ENCODE assay signal across 9 cellular contexts in the genomic region with DNA sequence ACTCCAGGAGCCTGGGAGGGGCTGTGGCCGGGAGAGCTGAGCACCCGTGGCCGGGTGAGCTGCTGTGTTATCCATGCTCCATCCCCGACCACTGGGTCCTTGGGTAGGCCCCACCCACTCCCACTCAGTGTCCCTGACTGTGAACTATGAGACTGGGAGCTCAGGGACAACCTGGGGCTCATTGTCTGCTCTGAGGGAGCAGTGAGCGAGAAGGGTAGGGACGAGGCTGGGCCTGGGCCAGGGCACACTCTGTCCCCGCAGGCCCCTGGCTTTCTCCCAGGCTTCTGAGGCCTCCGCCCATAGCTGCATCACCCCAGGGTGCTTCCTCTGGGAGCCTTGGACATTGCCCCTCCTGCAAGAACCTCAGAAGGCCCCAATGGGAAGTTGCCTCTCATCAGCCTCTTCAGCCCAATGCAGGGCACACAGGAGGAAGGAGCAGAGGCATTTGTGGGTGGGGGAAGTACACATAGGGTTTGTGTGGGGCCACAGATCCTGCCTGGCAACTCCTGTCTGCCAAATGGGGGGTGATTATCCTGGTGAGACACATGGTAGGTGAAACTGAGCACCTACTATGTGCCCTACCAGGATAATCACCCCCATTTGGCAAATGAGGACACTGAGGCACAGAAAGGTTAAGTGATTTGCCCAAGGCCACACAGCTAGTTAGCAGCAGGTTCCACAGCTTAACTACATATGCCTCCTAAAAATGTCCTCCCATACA. TPM values are rescaled to one million over a fixed set of nuclear protein-coding genes. Genes with fewer than 3 reads are reported as not detected.
DNase-seq lines count a peak whose midpoint lies in the region; ATAC-seq and TF ChIP-seq lines count a peak whose summit lies in the region.
"Had no signal": no experiment of that assay in that cellular context is flagged by ENCODE, and none has a peak within 500 bp of the region (broad histone marks: within the 10 kb centered on the region; RNA-seq: fewer than 3 reads in every experiment).

No MANE protein-coding gene starts in this region.

- peak overlapping the region; percentile 70 for H3K27ac Mint-ChIP-seq in chondrocyte (ENCODE audit: unreplicated experiment)

- peak overlapping the region; percentile 40; the same call in 1 of the 2 replicates for H2AK5ac ChIP-seq in IMR-90 (ENCODE audit: low read depth, low read length)

- TF ChIP-seq CTCF in IMR-90 (conservative IDR thresholded peaks at IDR 0.05; ENCODE audit: low read depth, low read length) (no peak), chondrocyte (IDR thresholded peaks at IDR 0.05) (no peak), liver (IDR thresholded peaks at IDR 0.05; ENCODE audit: low read depth, low read length, missing input control) (no peak), tibial artery (IDR thresholded peaks at IDR 0.05) (no peak)

- H3K79me1 ChIP-seq in IMR-90 (ENCODE audit: low read depth in 1 of 2, low read length in 2 of 2): peaks cover 2 to 63% of the 10 kb centered on the region in 2 experiments; a peak in 3 of 4 replicates

- no TSS peak for BruUV-seq in IMR-90 (replicated peaks; lab: Mats Ljungman, UMichigan)

- H3K4me1 ChIP-seq in IMR-90 (ENCODE audit: control insufficient read depth, insufficient read depth, low read length): peaks cover 21% of the 10 kb centered on the region
- H3K4me1 ChIP-seq in liver (ENCODE audit: control insufficient read depth in 4 of 4, insufficient read depth in 4 of 4, low read length in 3 of 4): peaks cover 19 to 62% (median 48%) of the 10 kb centered on the region in 4 donors
- H3K4me1 ChIP-seq in tibial artery: peaks cover 0 to 30% (median 22%) of the 10 kb centered on the region in 4 donors

- peaks cover 8% of the 10 kb centered on the region for H3K9me3 Mint-ChIP-seq in chondrocyte (ENCODE audit: low read depth)

- peaks cover 62% of the 10 kb centered on the region for H3K4me1 Mint-ChIP-seq in chondrocyte (ENCODE audit: low read depth)

- H3K27me3 ChIP-seq in IMR-90 (ENCODE audit: control insufficient read depth, insufficient read depth, low read length): no peaks in the 10 kb centered on the region
- H3K27me3 ChIP-seq in liver (ENCODE audit: control insufficient read depth in 4 of 4, insufficient read depth in 4 of 4, low read length in 3 of 4): no peaks in the 10 kb centered on the region
- H3K27me3 ChIP-seq in tibial artery: peaks cover 0 to 43% of the 10 kb centered on the region in 2 donors

- peaks cover 5% of the 10 kb centered on the region; the same call in 1 of the 2 replicates for H4K20me1 ChIP-seq in IMR-90 (ENCODE audit: insufficient read depth, low read length)

- no peak for ATAC-seq in IMR-90 (ENCODE audit: low read depth)

- H3K27me3 Mint-ChIP-seq in chondrocyte (ENCODE audit: low read depth): no peaks in the 10 kb centered on the region

- POLR2A ChIA-PET in IMR-90 (lab: Charles Lee; ENCODE audit: unreplicated experiment): no interaction called here

- no peak overlapping the region for H2BK5ac ChIP-seq in IMR-90 (ENCODE audit: low read depth, low read length, poor library complexity, severe bottlenecking)

- no peak overlapping the region for H3K14ac ChIP-seq in IMR-90 (replicated peaks; ENCODE audit: low read depth, low read length)

- no peak overlapping the region for H3K4me3 Mint-ChIP-seq in chondrocyte (ENCODE audit: unreplicated experiment)

- H3K4me3 ChIP-seq in IMR-90 (ENCODE audit: insufficient read depth, low read depth, low read length): no peak overlapping the region
- peak overlapping the region in 1 of 3 donors; percentile 6 for H3K4me3 ChIP-seq in liver (ENCODE audit: low read depth in 1 of 3, low read length in 3 of 3)
- H3K4me3 ChIP-seq in tibial artery: no peak overlapping the region

- H3K36me3 ChIP-seq in IMR-90 (ENCODE audit: control insufficient read depth, insufficient read depth, low read length) (no peaks in the 10 kb centered on the region), liver (ENCODE audit: control insufficient read depth in 4 of 4, insufficient read depth in 3 of 4, low read depth in 1 of 4, low read length in 3 of 4) (no peaks in the 10 kb centered on the region), tibial artery (no peaks in the 10 kb centered on the region)

- H3K27ac ChIP-seq in IMR-90 (ENCODE audit: insufficient read depth, low read length) (no peak overlapping the region), liver (ENCODE audit: low read depth in 1 of 2, low read length in 2 of 2) (peak overlapping the region in 1 of 2 donors; percentile 38), tibial artery (peak overlapping the region; percentile 38 to 55)

- H4K91ac ChIP-seq in IMR-90 (ENCODE audit: insufficient read depth, low read depth, low read length): no peak overlapping the region

- H3K36me3 Mint-ChIP-seq in chondrocyte (ENCODE audit: low read depth): no peaks in the 10 kb centered on the region

- DNase-seq in IMR-90 (no peak), chondrocyte (ENCODE audit: low spot score) (peak; percentile 89), tibial artery (peak; percentile 80 to 87), DMS79 (lab: John Stamatoyannopoulos, UW) (no peak), NCI-H774 (lab: John Stamatoyannopoulos, UW) (no peak)
- DNase-seq in activated T-cell treated with anti-CD3 and anti-CD28 coated beads, Interleukin-2, amount 50 U/mL, for 1 hour: no peak
- DNase-seq: activated CD4-positive, alpha-beta T cell treated with anti-CD3 and anti-CD28 coated beads for 4 hours; amygdala had no signal

- H4K5ac ChIP-seq in IMR-90 (ENCODE audit: low read depth, low read length): no peak overlapping the region

- peaks cover 31% of the 10 kb centered on the region for H3K9me1 ChIP-seq in IMR-90 (ENCODE audit: insufficient read depth, low read length)

- peaks cover 3% of the 10 kb centered on the region for H3K9me3 ChIP-seq in IMR-90 (ENCODE audit: control insufficient read depth, insufficient read depth, low read length)
- no peaks in the 10 kb centered on the region for H3K9me3 ChIP-seq in liver (ENCODE audit: control insufficient read depth in 4 of 4, low read length in 3 of 4)
- peaks cover 0 to 10% (median 0%) of the 10 kb centered on the region in 3 donors for H3K9me3 ChIP-seq in tibial artery

- intact Hi-C loops in IMR-90 (cut with micrococcal nuclease) (no loop called here), tibial artery (cut with DNase I; ENCODE audit: low total_unique reads) (no loop called here)

- H3K9ac ChIP-seq in IMR-90 (ENCODE audit: low read depth, low read length): no peak overlapping the region
- no peak overlapping the region for H3K9ac ChIP-seq in liver (ENCODE audit: low read depth in 1 of 2, low read length in 2 of 2)

- no peak overlapping the region; the same call in 1 of the 2 replicates for H3K4me2 ChIP-seq in IMR-90 (ENCODE audit: low read depth, low read length)

- no peak overlapping the region for H2BK20ac ChIP-seq in IMR-90 (ENCODE audit: low read depth, low read length)

- H3K4ac ChIP-seq in IMR-90 (ENCODE audit: low read depth, low read length): no peak overlapping the region; the same call in 1 of the 2 replicates

- no peak overlapping the region for H2BK15ac ChIP-seq in IMR-90 (ENCODE audit: low read depth, low read length)

- peak overlapping the region; percentile 32 for H2AFZ ChIP-seq in IMR-90 (replicated peaks; ENCODE audit: low read length, poor library complexity)

- H3K56ac ChIP-seq in IMR-90 (ENCODE audit: extremely low read depth, insufficient read depth, low read length): no peak overlapping the region

- TF ChIP-seq RAD21 in IMR-90 (IDR thresholded peaks at IDR 0.05; ENCODE audit: low read length) (no peak), liver (IDR thresholded peaks at IDR 0.05) (peak in 1 of 2 donors; percentile 36)

- no peak overlapping the region for H3K18ac ChIP-seq in IMR-90 (ENCODE audit: low read depth, low read length)

- H2AK9ac ChIP-seq in IMR-90 (replicated peaks; ENCODE audit: low read depth, low read length, poor library complexity): peak overlapping the region; percentile 85

- in situ Hi-C loops in IMR-90 (cut with MboI; ENCODE audit: low sequenced_read_pairs): no loop called here

- WGBS in IMR-90 (ENCODE audit: extremely low coverage in 2 of 2, insufficient read length in 1 of 2), 2 experiments: 80% methylated on average over 1 of the region's 8 CpGs; no CpG with 5 or more reads in 1 of the 2 experiments
- WGBS in liver: 18% methylated on average over 8 of the region's 8 CpGs

- CTCF ChIA-PET in IMR-90 (lab: Yijun Ruan, JAX): no interaction called here

- TF ChIP-seq POLR2A in IMR-90 (IDR thresholded peaks at IDR 0.05; ENCODE audit: low read depth, low read length): no peak

- H3K23ac ChIP-seq in IMR-90 (ENCODE audit: low read depth, low read length): no peak overlapping the region

- H2BK120ac ChIP-seq in IMR-90 (ENCODE audit: low read depth, low read length): no peak overlapping the region

- H4K8ac ChIP-seq in IMR-90 (ENCODE audit: low read depth in 2 of 2, low read length in 2 of 2): no peak overlapping the region

- dilution Hi-C loops in IMR-90 (cut with HindIII; ENCODE audit: low sequenced_read_pairs, unreplicated experiment): no loop called here

TF ChIP-seq in IMR-90, 13 proteins besides CTCF, POLR2A, EP300 and RAD21 (continues in another document):
- no peak for TF ChIP-seq MAFK (IDR thresholded peaks at IDR 0.05; ENCODE audit: low read depth, low read length)
- TF ChIP-seq FOS (IDR thresholded peaks at IDR 0.05; ENCODE audit: low read depth, low read length): no peak

TF ChIP-seq in liver, 16 proteins besides CTCF, POLR2A, EP300 and RAD21 (continues in another document):
- TF ChIP-seq SP1 (IDR thresholded peaks at IDR 0.05): peak; percentile 92
- no peak for TF ChIP-seq FOXA2 (IDR thresholded peaks at IDR 0.05)
- peak; percentile 70 to 85 for TF ChIP-seq RXRA (IDR thresholded peaks at IDR 0.05)

RNA-seq across cellular contexts. Expression of a gene that starts 2.4 kb away (rescaled TPM):
- total RNA-seq in IMR-90 (2012; rRNA removed): 8.4 and 8.6 TPM in 2 replicates
- 40.4 and 47.0 TPM in 2 replicates for polyA plus RNA-seq in IMR-90 (2012; rRNA removed)
- polyA plus RNA-seq in IMR-90 (2012; cell fraction: cytosol; rRNA removed): 50.7 and 52.3 TPM in 2 replicates
- 95.5 and 110 TPM in 2 replicates for polyA plus RNA-seq in IMR-90 (2012; cell fraction: nucleus; rRNA removed; ENCODE audit: low replicate concordance)
- 46.5 to 64.9 TPM (median 48.1 TPM) in 3 replicates for total RNA-seq in chondrocyte
- total RNA-seq in liver: 100 to 1,000 TPM in 1 of 2 donors, 10 to 100 TPM in 1; 88.8 to 182 TPM
- polyA plus RNA-seq in liver: 100 to 1,000 TPM; 150 to 227 TPM

RNA-seq across cellular contexts. Expression of a gene that starts 36.2 kb away (rescaled TPM):
- total RNA-seq in IMR-90 (2012; rRNA removed) (0.18 and 0.28 TPM in 2 replicates), chondrocyte (0.25 to 0.51 TPM (median 0.36 TPM) in 3 replicates), liver (not detected)
- polyA plus RNA-seq in IMR-90 (2012; rRNA removed) (0.32 and 0.34 TPM in 2 replicates), liver (under 1 TPM in 1 of 2 donors, not detected in 1; 0.03 TPM)
- 0.26 and 0.43 TPM in 2 replicates for polyA plus RNA-seq in IMR-90 (2012; cell fraction: cytosol; rRNA removed)
- 0.13 and 0.34 TPM in 2 replicates for polyA plus RNA-seq in IMR-90 (2012; cell fraction: nucleus; rRNA removed; ENCODE audit: low replicate concordance)

Comparison
In these comparisons a context has a peak if more than half of its experiments do, and no peak if none do; other contexts are left out.
1. DNase-seq: peak in chondrocyte (single experiment) and tibial artery (2 of 2); none in IMR-90 (single experiment), DMS79 (single experiment), NCI-H774 (single experiment) and activated T-cell treated with anti-CD3 and anti-CD28 coated beads, Interleukin-2, amount 50 U/mL, for 1 hour (single experiment).